In genomic region chr19:6616011-6616410, GRCh38 we compare ENCODE assay signal across 18 cellular contexts. TPM values are rescaled to one million over a fixed set of nuclear protein-coding genes. Genes with fewer than 3 reads are reported as not detected.
A peak's percentile ranks its signal among the peaks of the same experiment; 100 is the strongest.
DNase-seq lines count a peak whose midpoint lies in the region; ATAC-seq and TF ChIP-seq lines count a peak whose summit lies in the region.
"Had no signal": no experiment of that assay in that cellular context is flagged by ENCODE, and none has a peak within 500 bp of the region (broad histone marks: within the 10 kb centered on the region; RNA-seq: fewer than 3 reads in every experiment).

No MANE protein-coding gene starts in this region.

- peaks cover 11% of the 10 kb centered on the region for H3K4me1 Mint-ChIP-seq in activated CD4-positive, alpha-beta T cell treated with anti-CD3 and anti-CD28 coated beads, Interleukin-2, amount 10 ng/mL, durations not matched to agents 7 days and 5 days
- H3K4me1 Mint-ChIP-seq in activated naive CD8-positive, alpha-beta T cell (ENCODE audit: low read depth) = peaks cover 3% of the 10 kb centered on the region
- H3K4me1 Mint-ChIP-seq: nephron progenitor cell had no signal

- H3K9me3 ChIP-seq in osteoblast (ENCODE audit: low read depth, low read length) (peaks cover 4% of the 10 kb centered on the region), ascending aorta (no peaks in the 10 kb centered on the region)
- H3K9me3 ChIP-seq: sigmoid colon had no signal

- H3K4me2 ChIP-seq in osteoblast (ENCODE audit: insufficient read depth, low read length) = peak overlapping the region; percentile 34

- no peak for TF ChIP-seq CTCF in osteoblast (IDR thresholded peaks at IDR 0.05; ENCODE audit: extremely low read depth, low read depth, low read length)
- TF ChIP-seq CTCF in ascending aorta (IDR thresholded peaks at IDR 0.05) = no peak

- H3K36me3 ChIP-seq in osteoblast (ENCODE audit: insufficient read depth, low read length) = no peaks in the 10 kb centered on the region
- no peaks in the 10 kb centered on the region for H3K36me3 ChIP-seq in ascending aorta
- H3K36me3 ChIP-seq: left lung, sigmoid colon had no signal

- intact Hi-C loops in ascending aorta (cut with DNase I) (no loop called here), cardiac septum (cut with DNase I) (no loop called here)

- peaks cover 10% of the 10 kb centered on the region for H3K9me3 Mint-ChIP-seq in activated CD4-positive, alpha-beta T cell treated with anti-CD3 and anti-CD28 coated beads, Interleukin-2, amount 10 ng/mL, durations not matched to agents 7 days and 5 days
- peaks cover 14% of the 10 kb centered on the region for H3K9me3 Mint-ChIP-seq in activated naive CD8-positive, alpha-beta T cell (ENCODE audit: low read depth)

- POLR2A ChIA-PET in activated CD4-positive, alpha-beta T cell treated with anti-CD3 and anti-CD28 coated beads, Interleukin-2, amount 10 ng/mL, durations not matched to agents 7 days and 5 days (lab: Charles Lee) = interaction anchor here (0.7 kb wide), 1 partner anchor 49 kb away, joined by 5 read pairs; no protein-coding TSS in a partner anchor

- H3K79me2 ChIP-seq in osteoblast (ENCODE audit: insufficient read depth, low read length) = no peaks in the 10 kb centered on the region

- H3K36me3 Mint-ChIP-seq in activated CD4-positive, alpha-beta T cell treated with anti-CD3 and anti-CD28 coated beads, Interleukin-2, amount 10 ng/mL, durations not matched to agents 7 days and 5 days (ENCODE audit: low read depth) = peaks cover 5% of the 10 kb centered on the region
- peaks cover 3% of the 10 kb centered on the region for H3K36me3 Mint-ChIP-seq in activated naive CD8-positive, alpha-beta T cell
- H3K36me3 Mint-ChIP-seq: activated naive CD8-positive, alpha-beta T cell treated with anti-CD3 and anti-CD28 coated beads, Interleukin-2, amount 10 ng/mL, durations not matched to agents 7 days and 5 days had no signal

- no peak overlapping the region for H3K4me3 Mint-ChIP-seq in activated CD4-positive, alpha-beta T cell treated with anti-CD3 and anti-CD28 coated beads, Interleukin-2, amount 10 ng/mL, durations not matched to agents 7 days and 5 days
- H3K4me3 Mint-ChIP-seq in activated naive CD8-positive, alpha-beta T cell = no peak overlapping the region
- H3K4me3 Mint-ChIP-seq: activated naive CD8-positive, alpha-beta T cell treated with anti-CD3 and anti-CD28 coated beads, Interleukin-2, amount 10 ng/mL, durations not matched to agents 7 days and 5 days; HFFc6; nephron progenitor cell had no signal

- CTCF ChIA-PET in activated CD4-positive, alpha-beta T cell treated with anti-CD3 and anti-CD28 coated beads, Interleukin-2, amount 10 ng/mL, durations not matched to agents 7 days and 5 days (lab: Charles Lee) = interaction anchor here (1.0 kb wide), 1 partner anchor 16 kb away, joined by 5 read pairs; no protein-coding TSS in a partner anchor

- H3K27ac ChIP-seq in osteoblast (ENCODE audit: low read depth, low read length) (peak overlapping the region; percentile 29), ascending aorta (no peak overlapping the region)
- H3K27ac ChIP-seq: left lung, sigmoid colon had no signal

- no peaks in the 10 kb centered on the region for H3K27me3 ChIP-seq in osteoblast (ENCODE audit: insufficient read depth, low read length)
- no peaks in the 10 kb centered on the region for H3K27me3 ChIP-seq in ascending aorta

- ATAC-seq in HG03558 (IDR thresholded peaks at IDR 0.05; ENCODE audit: extremely low read depth, unreplicated experiment) = peak; percentile 48
- ATAC-seq: left lung had no signal

- no peak overlapping the region for H3K27ac Mint-ChIP-seq in activated CD4-positive, alpha-beta T cell treated with anti-CD3 and anti-CD28 coated beads, Interleukin-2, amount 10 ng/mL, durations not matched to agents 7 days and 5 days
- peak overlapping the region; percentile 11 for H3K27ac Mint-ChIP-seq in activated naive CD8-positive, alpha-beta T cell
- H3K27ac Mint-ChIP-seq: activated naive CD8-positive, alpha-beta T cell treated with anti-CD3 and anti-CD28 coated beads, Interleukin-2, amount 10 ng/mL, durations not matched to agents 7 days and 5 days; HFFc6; nephron progenitor cell had no signal

- no peak overlapping the region for H3K4me3 ChIP-seq in osteoblast (ENCODE audit: insufficient read depth, low read length)
- no peak overlapping the region for H3K4me3 ChIP-seq in ascending aorta
- H3K4me3 ChIP-seq: left lung, sigmoid colon had no signal

- no peak overlapping the region for H2AFZ ChIP-seq in osteoblast (ENCODE audit: low read length)

- peaks cover 17% of the 10 kb centered on the region for H3K4me1 ChIP-seq in osteoblast (ENCODE audit: insufficient read depth, low read length)
- no peaks in the 10 kb centered on the region for H3K4me1 ChIP-seq in ascending aorta
- H3K4me1 ChIP-seq: left lung, sigmoid colon had no signal

- peaks cover 24% of the 10 kb centered on the region for H3K27me3 Mint-ChIP-seq in activated CD4-positive, alpha-beta T cell treated with anti-CD3 and anti-CD28 coated beads, Interleukin-2, amount 10 ng/mL, durations not matched to agents 7 days and 5 days
- peaks cover 6% of the 10 kb centered on the region for H3K27me3 Mint-ChIP-seq in activated naive CD8-positive, alpha-beta T cell

- peak; percentile 32 to 50 for DNase-seq in activated CD4-positive, alpha-beta T cell treated with anti-CD3 and anti-CD28 coated beads, Interleukin-2, amount 50 U/mL, for 48 hours
- DNase-seq in activated CD4-positive, alpha-beta T cell treated with anti-CD3 and anti-CD28 coated beads, Interleukin-2, amount 10 ng/mL, durations not matched to agents 7 days and 5 days = no peak
- DNase-seq in osteoblast (ENCODE audit: insufficient read length, low spot score, missing footprints) = peak; percentile 86
- DNase-seq in SW480 (ENCODE audit: low spot score) = no peak
- no peak for DNase-seq in ascending aorta (ENCODE audit: low spot score in 2 of 2)
- no peak for DNase-seq in cardiac septum (ENCODE audit: low spot score)
- DNase-seq: activated naive CD8-positive, alpha-beta T cell treated with anti-CD3 and anti-CD28 coated beads, Interleukin-2, amount 10 ng/mL, durations not matched to agents 7 days and 5 days; DMS153; head of caudate nucleus; HFFc6; left lung; NCI-H1694 treated with DMSO at 0.1 percent for 48 hours; NCI-H82; nephron progenitor cell; sigmoid colon had no signal

- H4K20me1 ChIP-seq in osteoblast (ENCODE audit: insufficient read depth, low read length) = no peaks in the 10 kb centered on the region

RNA-seq across cellular contexts. Expression of gene CD70, which starts 25.1 kb away (rescaled TPM):
- total RNA-seq in activated CD4-positive, alpha-beta T cell treated with anti-CD3 and anti-CD28 coated beads, Interleukin-2, amount 10 ng/mL, durations not matched to agents 7 days and 5 days = 10 to 100 TPM; 12.6 to 12.9 TPM
- total RNA-seq in osteoblast (0.29 TPM in 1 of 2 replicates, not detected in the other), ascending aorta (not detected), cardiac septum (not detected)
- total RNA-seq: HFFc6, ureter had no signal

RNA-seq across cellular contexts. Expression of gene TNFSF14, which starts 53.9 kb away (rescaled TPM):
- 10 to 100 TPM; 20.2 to 20.8 TPM for total RNA-seq in activated CD4-positive, alpha-beta T cell treated with anti-CD3 and anti-CD28 coated beads, Interleukin-2, amount 10 ng/mL, durations not matched to agents 7 days and 5 days
- total RNA-seq in osteoblast (not detected in 2 replicates), ascending aorta (0.21 TPM), cardiac septum (0.35 TPM)
- total RNA-seq: HFFc6 had no signal

Comparison
In these comparisons a context has a peak if more than half of its experiments do, and no peak if none do; other contexts are left out.
1. DNase-seq: peak in activated CD4-positive, alpha-beta T cell treated with anti-CD3 and anti-CD28 coated beads, Interleukin-2, amount 50 U/mL, for 48 hours (2 of 2) and osteoblast (single experiment); none in activated CD4-positive, alpha-beta T cell treated with anti-CD3 and anti-CD28 coated beads, Interleukin-2, amount 10 ng/mL, durations not matched to agents 7 days and 5 days (single experiment), SW480 (single experiment), ascending aorta (0 of 2) and cardiac septum (single experiment).
2. RNA of gene CD70, which starts 25.1 kb away (total RNA-seq): 12.6 to 12.9 TPM in activated CD4-positive, alpha-beta T cell treated with anti-CD3 and anti-CD28 coated beads, Interleukin-2, amount 10 ng/mL, durations not matched to agents 7 days and 5 days; 0.29 TPM in osteoblast, not detected in ascending aorta (single experiment) and not detected in cardiac septum (single experiment); every median in the first group is over 10 times any median in the second.
3. RNA of gene TNFSF14, which starts 53.9 kb away (total RNA-seq): 20.2 to 20.8 TPM in activated CD4-positive, alpha-beta T cell treated with anti-CD3 and anti-CD28 coated beads, Interleukin-2, amount 10 ng/mL, durations not matched to agents 7 days and 5 days; 0.35 TPM in cardiac septum (single experiment), 0.21 TPM in ascending aorta (single experiment) and not detected in osteoblast; every median in the first group is over 10 times any median in the second.